In the genomic region with DNA sequence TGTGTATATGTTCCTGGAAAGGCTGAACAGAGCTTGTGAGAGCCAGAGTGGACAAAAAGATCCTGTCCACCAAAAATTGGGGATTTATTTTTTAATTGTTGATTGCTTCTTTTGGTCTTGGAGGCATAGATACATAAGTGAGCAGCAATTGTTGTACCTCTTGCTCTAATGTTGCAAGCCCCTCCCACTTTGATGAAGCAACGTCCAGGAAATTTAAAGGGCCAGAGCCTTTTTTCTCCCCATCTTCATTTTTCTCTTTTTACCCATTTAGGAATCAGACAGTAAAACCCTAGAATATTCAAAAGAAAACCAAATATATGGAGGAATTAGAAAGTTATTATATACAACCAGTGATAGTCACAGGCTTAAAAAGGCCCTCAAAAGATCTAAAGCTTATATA, we compare ENCODE assay signal across 2 cellular contexts.
TF ChIP-seq lines count a peak whose summit lies in the region.

No MANE protein-coding gene starts in this region.

TF ChIP-seq in GM23338, 12 proteins besides CTCF, POLR2A, EP300 and RAD21:
- no peak for TF ChIP-seq JUNB (IDR thresholded peaks at IDR 0.05; ENCODE audit: unreplicated experiment)
- TF ChIP-seq ZNF462 (CRISPR knock-in tag; IDR thresholded peaks at IDR 0.05) = no peak
- no peak for TF ChIP-seq EZH2phosphoT487 (IDR thresholded peaks at IDR 0.05; ENCODE audit: unreplicated experiment)
- TF ChIP-seq NANOG (IDR thresholded peaks at IDR 0.05; ENCODE audit: borderline replicate concordance) = no peak

TF ChIP-seq in IMR-90, 13 proteins besides CTCF, POLR2A, EP300 and RAD21:
- TF ChIP-seq CEBPB (IDR thresholded peaks at IDR 0.05; ENCODE audit: low read depth, low read length) = peak; percentile 4; the same call in 1 of the 2 replicates
- no peak for TF ChIP-seq MAFK (IDR thresholded peaks at IDR 0.05; ENCODE audit: low read depth, low read length)
